In the genomic region with DNA sequence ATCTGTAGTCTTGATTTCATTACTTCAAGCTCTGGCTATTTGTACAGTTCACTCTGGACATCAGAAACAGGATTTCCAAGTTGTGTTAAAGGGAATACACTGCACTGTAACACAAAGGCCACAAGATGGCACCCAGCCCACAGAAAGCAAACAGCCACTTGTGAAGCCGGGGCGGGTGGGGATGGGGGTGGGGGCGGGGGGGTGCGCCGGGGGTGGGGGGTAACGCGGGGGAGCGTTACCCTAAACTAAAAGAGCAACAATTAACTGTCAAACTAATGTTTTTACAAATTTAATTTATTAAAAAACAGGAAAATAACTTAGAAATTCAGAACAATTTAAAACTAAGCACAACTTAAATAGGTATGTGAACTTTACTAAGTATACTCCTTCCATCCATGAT, we compare ENCODE assay signal across 8 cellular contexts. TPM values are rescaled to one million over a fixed set of nuclear protein-coding genes. Genes with fewer than 3 reads are reported as not detected.
A peak's percentile ranks its signal among the peaks of the same experiment; 100 is the strongest.
DNase-seq lines count a peak whose midpoint lies in the region; ATAC-seq lines count a peak whose summit lies in the region.

No MANE protein-coding gene starts in this region.

- H2AFZ ChIP-seq in trophoblast cell (ENCODE audit: insufficient read depth, low read length, poor library complexity) = no peak overlapping the region

- no peak overlapping the region for H2AK5ac ChIP-seq in trophoblast cell (ENCODE audit: low read length)

- no peak overlapping the region for H3K18ac ChIP-seq in trophoblast cell (ENCODE audit: low read length)

- no peak overlapping the region for H3K27ac ChIP-seq in trophoblast cell (ENCODE audit: low read depth, low read length)

- H3K4me1 ChIP-seq in trophoblast cell (ENCODE audit: control insufficient read depth in 1 of 2, insufficient read depth in 2 of 2, low read length in 2 of 2) = no peaks in the 10 kb centered on the region

- intact Hi-C loops in posterior vena cava (cut with DNase I) = loop anchor here (5.0 to 10.0 kb wide), 2 partner anchors 208 to 210 kb away; a partner anchor contains a TSS

- H3K36me3 ChIP-seq in trophoblast cell (ENCODE audit: control insufficient read depth in 1 of 2, insufficient read depth in 2 of 2, low read length in 2 of 2) = no peaks in the 10 kb centered on the region

- whole genome bisulfite sequencing in trophoblast cell (ENCODE audit: extremely low coverage, insufficient coverage, insufficient read length) = no CpG with 5 or more reads among the region's 8 CpGs

- no peak overlapping the region for H2BK5ac ChIP-seq in trophoblast cell (ENCODE audit: low read depth, low read length, poor library complexity)

- no peak overlapping the region for H3K14ac ChIP-seq in trophoblast cell (ENCODE audit: low read length)

- H3K79me1 ChIP-seq in trophoblast cell (ENCODE audit: low read length) = no peaks in the 10 kb centered on the region

- peak; percentile 1 for DNase-seq in NK-92 treated with Interleukin-12 subunit alpha and Interleukin-12 subunit beta, amount 100 ng/mL, for 24 hours (lab: John Stamatoyannopoulos, UW)
- DNase-seq in NK-92 (lab: John Stamatoyannopoulos, UW; ENCODE audit: unreplicated experiment) = no peak
- peak; percentile 68 for DNase-seq in NCI-H82 (lab: John Stamatoyannopoulos, UW)
- peak; percentile 0 for DNase-seq in activated effector memory CD4-positive, alpha-beta T cell treated with Interleukin-2 at 50 U/mL for 16 hours
- DNase-seq in glomerular endothelial cell (ENCODE audit: extremely low read depth, low read depth, low spot score) = peak; percentile 10
- peak; percentile 6 to 65 for DNase-seq in trophoblast cell
- no peak for DNase-seq in posterior vena cava (ENCODE audit: low spot score)

- no peaks in the 10 kb centered on the region for H3K79me2 ChIP-seq in trophoblast cell (ENCODE audit: control insufficient read depth, insufficient read depth, low read length, poor library complexity)

- no peak overlapping the region for H4K8ac ChIP-seq in trophoblast cell (ENCODE audit: low read depth, low read length)

- H3K4ac ChIP-seq in trophoblast cell (ENCODE audit: low read depth, low read length) = no peak overlapping the region

- no peak overlapping the region for H3K9ac ChIP-seq in trophoblast cell (ENCODE audit: low read length)

- no peak overlapping the region for H3K4me2 ChIP-seq in trophoblast cell (ENCODE audit: low read length)

- H3K27me3 ChIP-seq in trophoblast cell (ENCODE audit: insufficient read depth, low read length) = no peaks in the 10 kb centered on the region

- no peak overlapping the region for H2BK12ac ChIP-seq in trophoblast cell (ENCODE audit: low read length)

- no peak overlapping the region for H2BK120ac ChIP-seq in trophoblast cell (ENCODE audit: insufficient read depth, low read length, poor library complexity)

- H3K4me3 ChIP-seq in trophoblast cell (ENCODE audit: low read depth, low read length) = no peak overlapping the region

- ATAC-seq in HG02885 (IDR thresholded peaks at IDR 0.05; ENCODE audit: poor library complexity, unreplicated experiment) = peak; percentile 85

- no peak overlapping the region for H3K23ac ChIP-seq in trophoblast cell (ENCODE audit: low read length)

- H4K12ac ChIP-seq in trophoblast cell (ENCODE audit: low read depth, low read length) = no peak overlapping the region

- H4K91ac ChIP-seq in trophoblast cell (ENCODE audit: low read depth, low read length) = no peak overlapping the region

- H3K9me3 ChIP-seq in trophoblast cell (ENCODE audit: insufficient read depth, low read depth, low read length) = no peaks in the 10 kb centered on the region

RNA-seq across cellular contexts. Expression of a gene that starts 27.3 kb away (rescaled TPM):
- total RNA-seq in glomerular endothelial cell (186 and 210 TPM in 2 replicates), posterior vena cava (10 to 100 TPM; 87.8 to 91.9 TPM)
- polyA plus RNA-seq in trophoblast cell (2013) = 182 and 193 TPM in 2 replicates

RNA-seq across cellular contexts. Expression of a gene that starts 48.5 kb away (rescaled TPM):
- 64.1 and 90.7 TPM in 2 replicates for total RNA-seq in glomerular endothelial cell
- polyA plus RNA-seq in trophoblast cell (2013) = 31.6 and 32.5 TPM in 2 replicates
- total RNA-seq in posterior vena cava = 10 to 100 TPM; 45.3 to 53.5 TPM

Comparison
In these comparisons a context has a peak if more than half of its experiments do, and no peak if none do; other contexts are left out.
1. DNase-seq: peak in NK-92 treated with Interleukin-12 subunit alpha and Interleukin-12 subunit beta, amount 100 ng/mL, for 24 hours (single experiment), NCI-H82 (single experiment), activated effector memory CD4-positive, alpha-beta T cell treated with Interleukin-2 at 50 U/mL for 16 hours (single experiment), glomerular endothelial cell (single experiment) and trophoblast cell (2 of 2); none in NK-92 (single experiment) and posterior vena cava (single experiment).